18 cellular contexts compared by ENCODE assay signal in genomic region chr2:30427606-30428005, GRCh38. TPM values are rescaled to one million over a fixed set of nuclear protein-coding genes. Genes with fewer than 3 reads are reported as not detected.
DNase-seq lines count a peak whose midpoint lies in the region; ATAC-seq lines count a peak whose summit lies in the region.
"Had no signal": no experiment of that assay in that cellular context is flagged by ENCODE, and none has a peak within 500 bp of the region (broad histone marks: within the 10 kb centered on the region; RNA-seq: fewer than 3 reads in every experiment).

No MANE protein-coding gene starts in this region.

- POLR2A ChIA-PET in naive thymus-derived CD8-positive, alpha-beta T cell (lab: Charles Lee), result interaction anchor here (1.0 to 1.1 kb wide), 2 partner anchors 19 to 92 kb away, joined by 3 read pairs; partner anchors contain the start of gene LCLAT1

- H3K27ac Mint-ChIP-seq in activated T-cell treated with anti-CD3 and anti-CD28 coated beads, Interleukin-2, amount 50 U/mL, for 72 hours, result peak overlapping the region; percentile 19
- H3K27ac Mint-ChIP-seq in naive thymus-derived CD8-positive, alpha-beta T cell, result peak overlapping the region in 8 of 10 donors; percentile 15 to 88 (median 74)

- no peak for ATAC-seq in activated T-cell treated with anti-CD3 and anti-CD28 coated beads, Interleukin-2, amount 50 U/mL, for 72 hours (replicated peaks in 1 of 2)
- ATAC-seq in naive thymus-derived CD8-positive, alpha-beta T cell, result no peak
- ATAC-seq: HCT116, Panc1 had no signal

- no peak overlapping the region for H3K4me3 Mint-ChIP-seq in activated T-cell treated with anti-CD3 and anti-CD28 coated beads, Interleukin-2, amount 50 U/mL, for 72 hours
- H3K4me3 Mint-ChIP-seq in naive thymus-derived CD8-positive, alpha-beta T cell, result peak overlapping the region in 1 of 10 donors; percentile 40

- DNase-seq in activated T-cell treated with anti-CD3 and anti-CD28 coated beads, Interleukin-2, amount 50 U/mL, for 72 hours, result no peak
- DNase-seq in activated T-cell treated with anti-CD3 and anti-CD28 coated beads for 4 hours (no peak), dermis microvascular lymphatic vessel endothelial cell (ENCODE audit: low read depth in 2 of 2) (peak; percentile 16 to 68), NCI-H774 (lab: John Stamatoyannopoulos, UW) (no peak), islet precursor cell (no peak), NCI-H2029 (lab: John Stamatoyannopoulos, UW) (no peak)
- no peak for DNase-seq in naive thymus-derived CD8-positive, alpha-beta T cell
- DNase-seq: AML-193, C1 segment of cervical spinal cord, GDM1, NCI-H1092 treated with DMSO at 0.1 percent for 48 hours, NCI-H1436 treated with DMSO at 0.1 percent for 48 hours, NCI-H1930, NCI-H226, NCI-H510A treated with DMSO at 0.1 percent for 48 hours, NCI-H82 had no signal

- H3K4me1 Mint-ChIP-seq in activated T-cell treated with anti-CD3 and anti-CD28 coated beads, Interleukin-2, amount 50 U/mL, for 72 hours (ENCODE audit: low read depth), result peaks cover 56% of the 10 kb centered on the region
- H3K4me1 Mint-ChIP-seq in naive thymus-derived CD8-positive, alpha-beta T cell, result peaks cover 20 to 59% (median 52%) of the 10 kb centered on the region in 4 donors

- no peaks in the 10 kb centered on the region for H3K27me3 Mint-ChIP-seq in activated T-cell treated with anti-CD3 and anti-CD28 coated beads, Interleukin-2, amount 50 U/mL, for 72 hours (ENCODE audit: low read depth)
- no peaks in the 10 kb centered on the region for H3K27me3 Mint-ChIP-seq in naive thymus-derived CD8-positive, alpha-beta T cell

- H3K36me3 Mint-ChIP-seq in activated T-cell treated with anti-CD3 and anti-CD28 coated beads, Interleukin-2, amount 50 U/mL, for 72 hours (ENCODE audit: insufficient read depth in 2 of 2), result peaks cover under 1 to 1% of the 10 kb centered on the region in 2 donors
- no peaks in the 10 kb centered on the region for H3K36me3 Mint-ChIP-seq in naive thymus-derived CD8-positive, alpha-beta T cell

- peaks cover 0 to 2% of the 10 kb centered on the region in 2 donors for H3K9me3 Mint-ChIP-seq in activated T-cell treated with anti-CD3 and anti-CD28 coated beads, Interleukin-2, amount 50 U/mL, for 72 hours
- no peaks in the 10 kb centered on the region for H3K9me3 Mint-ChIP-seq in naive thymus-derived CD8-positive, alpha-beta T cell

RNA-seq across cellular contexts. Expression of gene LCLAT1, which starts 19.4 kb away (rescaled TPM):
- 10 to 100 TPM; 46.6 to 51.6 TPM for total RNA-seq in activated T-cell treated with anti-CD3 and anti-CD28 coated beads, Interleukin-2, amount 50 U/mL, for 72 hours
- 10.1 and 12.8 TPM in 2 replicates for total RNA-seq in dermis microvascular lymphatic vessel endothelial cell
- total RNA-seq in naive thymus-derived CD8-positive, alpha-beta T cell, result 10 to 100 TPM; 20.8 to 22.2 TPM
- polyA plus RNA-seq in naive thymus-derived CD8-positive, alpha-beta T cell, result 10 to 100 TPM; 12.4 to 28.2 (median 13.7) TPM

Comparison
In these comparisons a context has a peak if more than half of its experiments do, and no peak if none do; other contexts are left out.
1. DNase-seq: peak in dermis microvascular lymphatic vessel endothelial cell (2 of 2); none in activated T-cell treated with anti-CD3 and anti-CD28 coated beads, Interleukin-2, amount 50 U/mL, for 72 hours (0 of 2), activated T-cell treated with anti-CD3 and anti-CD28 coated beads for 4 hours (single experiment), naive thymus-derived CD8-positive, alpha-beta T cell (0 of 10), NCI-H774 (single experiment), islet precursor cell (single experiment) and NCI-H2029 (single experiment).